8 cellular contexts compared by ENCODE assay signal in genomic region chr11:107018274-107018901, GRCh38. TPM values are rescaled to one million over a fixed set of nuclear protein-coding genes. Genes with fewer than 3 reads are reported as not detected.
DNase-seq lines count a peak whose midpoint lies in the region; ATAC-seq and TF ChIP-seq lines count a peak whose summit lies in the region.

Gene GUCY1A2, minus strand, starts transcription at chr11:107018476. Its CDS starts 421 bp downstream, at chr11:107018055.

- intact Hi-C loops in heart right ventricle (cut with DNase I) = loop anchor here in 6 of 10 donors (5.0 to 10.0 kb wide), 4 partner anchors 41 to 296 kb away; no protein-coding TSS in a partner anchor

- peaks cover 0 to 14% (median 5%) of the 10 kb centered on the region in 9 donors for H3K4me1 ChIP-seq in heart right ventricle

- H3K36me3 ChIP-seq in heart right ventricle = no peaks in the 10 kb centered on the region

- H3K27me3 ChIP-seq in heart right ventricle = peaks cover 0 to 67% (median 40%) of the 10 kb centered on the region in 7 donors

- H3K4me3 Mint-ChIP-seq in activated T-cell treated with anti-CD3 and anti-CD28 coated beads, Interleukin-2, amount 50 U/mL, for 72 hours = peak within 1 kb of the TSS; percentile 42 to 71

- peaks cover 5% of the 10 kb centered on the region for H3K4me1 Mint-ChIP-seq in activated T-cell treated with anti-CD3 and anti-CD28 coated beads, Interleukin-2, amount 50 U/mL, for 72 hours (ENCODE audit: low read depth)

- H3K27me3 Mint-ChIP-seq in activated T-cell treated with anti-CD3 and anti-CD28 coated beads, Interleukin-2, amount 50 U/mL, for 72 hours (ENCODE audit: low read depth) = peaks cover 36% of the 10 kb centered on the region

- no peak within 1 kb of the TSS for H3K27ac Mint-ChIP-seq in activated T-cell treated with anti-CD3 and anti-CD28 coated beads, Interleukin-2, amount 50 U/mL, for 72 hours

- H3K4me3 ChIP-seq in heart right ventricle (peak within 1 kb of the TSS; percentile 2 to 57 (median 50)), retinal pigment epithelial cell (ENCODE audit: low read length) (peak within 1 kb of the TSS; percentile 59)

- H3K9me3 Mint-ChIP-seq in activated T-cell treated with anti-CD3 and anti-CD28 coated beads, Interleukin-2, amount 50 U/mL, for 72 hours = no peaks in the 10 kb centered on the region

- H3K27ac ChIP-seq in C4-2B (peak within 1 kb of the TSS; percentile 34; the same call in 1 of the 2 replicates), heart right ventricle (peak within 1 kb of the TSS in 9 of 10 donors; percentile 25 to 85 (median 64))

- peak; percentile 48 for ATAC-seq in GM19372 (IDR thresholded peaks at IDR 0.05; ENCODE audit: low read depth, unreplicated experiment)
- ATAC-seq in HG03469 (IDR thresholded peaks at IDR 0.05; ENCODE audit: unreplicated experiment) = peak; percentile 20
- peak; percentile 38 to 42 for ATAC-seq in activated T-cell treated with anti-CD3 and anti-CD28 coated beads, Interleukin-2, amount 50 U/mL, for 72 hours (replicated peaks in 1 of 2)
- ATAC-seq in heart right ventricle = peak; percentile 30 to 69 (median 54)

- WGBS in heart right ventricle, 2 donors = 0 to 1% methylated on average over 34 to 57 of the region's 60 CpGs

- TF ChIP-seq CTCF in C4-2B (conservative IDR thresholded peaks at IDR 0.05) = no peak
- no peak for TF ChIP-seq CTCF in heart right ventricle (IDR thresholded peaks at IDR 0.05)
- no peak for TF ChIP-seq CTCF in retinal pigment epithelial cell (conservative IDR thresholded peaks at IDR 0.05; ENCODE audit: low read depth, low read length)

- DNase-seq in activated T-cell treated with anti-CD3 and anti-CD28 coated beads, Interleukin-2, amount 50 U/mL, for 72 hours = no peak
- peak; percentile 26 to 28 for DNase-seq in heart right ventricle
- DNase-seq in retinal pigment epithelial cell (ENCODE audit: low read depth) = no peak
- no peak for DNase-seq in SIG-M5 treated with dmso at 0.1 percent for 504 hours (lab: John Stamatoyannopoulos, UW; ENCODE audit: unreplicated experiment)
- DNase-seq in NK-92 (lab: John Stamatoyannopoulos, UW; ENCODE audit: unreplicated experiment) = no peak

- no peaks in the 10 kb centered on the region for H3K9me3 ChIP-seq in heart right ventricle

- peaks cover 2 to 6% of the 10 kb centered on the region in 2 donors for H3K36me3 Mint-ChIP-seq in activated T-cell treated with anti-CD3 and anti-CD28 coated beads, Interleukin-2, amount 50 U/mL, for 72 hours (ENCODE audit: insufficient read depth in 2 of 2)

RNA-seq across cellular contexts. Expression of gene GUCY1A2, which starts in this region (rescaled TPM):
- total RNA-seq in activated T-cell treated with anti-CD3 and anti-CD28 coated beads, Interleukin-2, amount 50 U/mL, for 72 hours = not detected
- total RNA-seq in heart right ventricle = 10 to 100 TPM in 3 of 10 donors, 1 to 10 TPM in 7; 5.4 to 18.5 (median 9.0) TPM
- 1 to 10 TPM in 1 of 2 donors, under 1 TPM in 1; 0.68 to 2.3 TPM for polyA plus RNA-seq in heart right ventricle

Comparison
In these comparisons a context has a peak if more than half of its experiments do, and no peak if none do; other contexts are left out.
1. RNA of gene GUCY1A2 (total RNA-seq): 5.4 to 18.5 TPM in heart right ventricle; not detected in activated T-cell treated with anti-CD3 and anti-CD28 coated beads, Interleukin-2, amount 50 U/mL, for 72 hours; every median in the first group is over 4 times any median in the second.
2. Peak in ATAC-seq in activated T-cell treated with anti-CD3 and anti-CD28 coated beads, Interleukin-2, amount 50 U/mL, for 72 hours; RNA of the gene not detected or under 1 TPM.
3. DNase-seq: peak in heart right ventricle (2 of 2); none in activated T-cell treated with anti-CD3 and anti-CD28 coated beads, Interleukin-2, amount 50 U/mL, for 72 hours (0 of 2), retinal pigment epithelial cell (single experiment), SIG-M5 treated with dmso at 0.1 percent for 504 hours (single experiment) and NK-92 (single experiment).
4. Peak in every context shown above with its lines, with median percentiles within 50 percentile points of each other: ATAC-seq.